In genomic region chr12:105420659-105421240, GRCh38 we compare ENCODE assay signal across 8 cellular contexts.
DNase-seq lines count a peak whose midpoint lies in the region; ATAC-seq and TF ChIP-seq lines count a peak whose summit lies in the region.

No MANE protein-coding gene starts in this region.

- no peak for TF ChIP-seq POLR2A in tibial nerve (IDR thresholded peaks at IDR 0.05)

- no peaks in the 10 kb centered on the region for H3K9me3 ChIP-seq in tibial nerve

- DNase-seq in SIG-M5 treated with dmso at 0.1 percent for 504 hours (lab: John Stamatoyannopoulos, UW; ENCODE audit: unreplicated experiment) (peak; percentile 51), SIG-M5 (lab: John Stamatoyannopoulos, UW) (no peak), LNCaP clone FGC (ENCODE audit: low read depth) (peak; percentile 43), RKO (ENCODE audit: low spot score) (peak; percentile 71), foreskin keratinocyte (peak in 1 of 2 donors; percentile 65), omental fat pad (ENCODE audit: low spot score) (peak; percentile 44), tibial nerve (ENCODE audit: low spot score in 2 of 2) (peak; percentile 50 to 76)
- DNase-seq in activated T-helper 9 cell treated with anti-CD3 and anti-CD28 coated beads, Interleukin-2, amount 50 U/mL, for 16 hours (ENCODE audit: low read depth) = peak; percentile 33

- H3K4me3 ChIP-seq in LNCaP clone FGC (ENCODE audit: low read depth, low read length) = no peak overlapping the region
- no peak overlapping the region for H3K4me3 ChIP-seq in tibial nerve

- H3K27me3 ChIP-seq in foreskin keratinocyte (no peaks in the 10 kb centered on the region), tibial nerve (no peaks in the 10 kb centered on the region)

- TF ChIP-seq CTCF in LNCaP clone FGC (IDR thresholded peaks at IDR 0.05; ENCODE audit: control insufficient read depth, extremely low read depth, insufficient read depth) (peak; percentile 91), foreskin keratinocyte (conservative IDR thresholded peaks at IDR 0.05) (peak; percentile 97), omental fat pad (IDR thresholded peaks at IDR 0.05) (peak in 1 of 3 donors; percentile 73), tibial nerve (IDR thresholded peaks at IDR 0.05) (peak; percentile 81 to 89 (median 84))

- H3K36me3 ChIP-seq in tibial nerve = no peaks in the 10 kb centered on the region

- H3K27ac ChIP-seq in foreskin keratinocyte = no peak overlapping the region
- no peak overlapping the region for H3K27ac ChIP-seq in tibial nerve

- peaks cover 21% of the 10 kb centered on the region for H3K4me1 ChIP-seq in foreskin keratinocyte
- H3K4me1 ChIP-seq in tibial nerve = no peaks in the 10 kb centered on the region

- peak in 1 of 2 donors; percentile 43 for TF ChIP-seq EP300 in tibial nerve (IDR thresholded peaks at IDR 0.05)

- ATAC-seq in foreskin keratinocyte = peak; percentile 36
- ATAC-seq in omental fat pad (ENCODE audit: low FRiP score) = peak; percentile 68
